ENCODE assay signal across 1 cellular context in the genomic region with DNA sequence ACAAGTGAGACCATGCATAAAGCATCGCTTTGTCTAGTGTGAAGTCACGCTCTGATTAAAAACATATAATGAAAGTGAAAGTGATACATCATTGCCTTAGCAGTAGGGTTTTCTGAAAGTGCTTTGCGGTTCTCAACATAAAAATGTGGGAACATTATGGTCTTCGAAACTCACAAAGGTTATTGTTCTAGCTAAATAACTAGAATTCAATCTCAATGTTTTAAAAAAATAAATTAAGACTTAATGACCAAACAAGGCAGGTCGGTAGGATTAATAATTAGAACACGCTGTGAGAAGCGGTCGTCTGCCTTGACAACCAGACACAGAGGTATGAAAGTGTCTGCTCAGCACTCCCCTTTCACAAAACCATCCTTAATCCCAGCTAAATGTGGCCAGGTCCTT.
TF ChIP-seq lines count a peak whose summit lies in the region.

No MANE protein-coding gene starts in this region.

TF ChIP-seq in GM12878, 131 proteins besides CTCF, POLR2A, EP300 and RAD21 (continued from another document):
- 0 out of 2 replicates have a peak, but pooled peaks have one; percentile 18 for TF ChIP-seq RAD51 (IDR thresholded peaks at IDR 0.05)
- no peak for TF ChIP-seq SMC3 (IDR thresholded peaks at IDR 0.05; ENCODE audit: borderline replicate concordance, low read length)
- no peak for TF ChIP-seq NFYA (IDR thresholded peaks at IDR 0.05; ENCODE audit: borderline replicate concordance, low read depth, low read length)
- no peak for TF ChIP-seq STAT1 (conservative IDR thresholded peaks at IDR 0.05)
- TF ChIP-seq, protein P1, sequence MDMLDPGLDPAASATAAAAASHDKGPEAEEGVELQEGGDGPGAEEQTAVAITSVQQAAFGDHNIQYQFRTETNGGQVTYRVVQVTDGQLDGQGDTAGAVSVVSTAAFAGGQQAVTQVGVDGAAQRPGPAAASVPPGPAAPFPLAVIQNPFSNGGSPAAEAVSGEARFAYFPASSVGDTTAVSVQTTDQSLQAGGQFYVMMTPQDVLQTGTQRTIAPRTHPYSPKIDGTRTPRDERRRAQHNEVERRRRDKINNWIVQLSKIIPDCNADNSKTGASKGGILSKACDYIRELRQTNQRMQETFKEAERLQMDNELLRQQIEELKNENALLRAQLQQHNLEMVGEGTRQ (IDR thresholded peaks at IDR 0.05; ENCODE audit: borderline replicate concordance, low read depth, low read length) = no peak
- TF ChIP-seq, protein P2, sequence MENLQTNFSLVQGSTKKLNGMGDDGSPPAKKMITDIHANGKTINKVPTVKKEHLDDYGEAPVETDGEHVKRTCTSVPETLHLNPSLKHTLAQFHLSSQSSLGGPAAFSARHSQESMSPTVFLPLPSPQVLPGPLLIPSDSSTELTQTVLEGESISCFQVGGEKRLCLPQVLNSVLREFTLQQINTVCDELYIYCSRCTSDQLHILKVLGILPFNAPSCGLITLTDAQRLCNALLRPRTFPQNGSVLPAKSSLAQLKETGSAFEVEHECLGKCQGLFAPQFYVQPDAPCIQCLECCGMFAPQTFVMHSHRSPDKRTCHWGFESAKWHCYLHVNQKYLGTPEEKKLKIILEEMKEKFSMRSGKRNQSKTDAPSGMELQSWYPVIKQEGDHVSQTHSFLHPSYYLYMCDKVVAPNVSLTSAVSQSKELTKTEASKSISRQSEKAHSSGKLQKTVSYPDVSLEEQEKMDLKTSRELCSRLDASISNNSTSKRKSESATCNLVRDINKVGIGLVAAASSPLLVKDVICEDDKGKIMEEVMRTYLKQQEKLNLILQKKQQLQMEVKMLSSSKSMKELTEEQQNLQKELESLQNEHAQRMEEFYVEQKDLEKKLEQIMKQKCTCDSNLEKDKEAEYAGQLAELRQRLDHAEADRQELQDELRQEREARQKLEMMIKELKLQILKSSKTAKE (IDR thresholded peaks at IDR 0.05; ENCODE audit: low read depth, poor library complexity, severe bottlenecking) = peak; percentile 74
- TF ChIP-seq SIX5 (IDR thresholded peaks at IDR 0.05; ENCODE audit: low read depth, low read length, severe bottlenecking) = no peak
- 0 out of 3 replicates have a peak, but pooled peaks have one; percentile 36 for TF ChIP-seq POU2F2 (IDR thresholded peaks at IDR 0.05; ENCODE audit: borderline replicate concordance, low read depth, low read length)
- TF ChIP-seq MXI1 (IDR thresholded peaks at IDR 0.05; ENCODE audit: low read depth, low read length) = peak; percentile 54; the same call in 1 of the 2 replicates
- TF ChIP-seq BMI1 (IDR thresholded peaks at IDR 0.05; ENCODE audit: borderline replicate concordance) = no peak
- no peak for TF ChIP-seq FOS (IDR thresholded peaks at IDR 0.05; ENCODE audit: borderline replicate concordance, extremely low read depth, insufficient read length)
- TF ChIP-seq, protein P3, sequence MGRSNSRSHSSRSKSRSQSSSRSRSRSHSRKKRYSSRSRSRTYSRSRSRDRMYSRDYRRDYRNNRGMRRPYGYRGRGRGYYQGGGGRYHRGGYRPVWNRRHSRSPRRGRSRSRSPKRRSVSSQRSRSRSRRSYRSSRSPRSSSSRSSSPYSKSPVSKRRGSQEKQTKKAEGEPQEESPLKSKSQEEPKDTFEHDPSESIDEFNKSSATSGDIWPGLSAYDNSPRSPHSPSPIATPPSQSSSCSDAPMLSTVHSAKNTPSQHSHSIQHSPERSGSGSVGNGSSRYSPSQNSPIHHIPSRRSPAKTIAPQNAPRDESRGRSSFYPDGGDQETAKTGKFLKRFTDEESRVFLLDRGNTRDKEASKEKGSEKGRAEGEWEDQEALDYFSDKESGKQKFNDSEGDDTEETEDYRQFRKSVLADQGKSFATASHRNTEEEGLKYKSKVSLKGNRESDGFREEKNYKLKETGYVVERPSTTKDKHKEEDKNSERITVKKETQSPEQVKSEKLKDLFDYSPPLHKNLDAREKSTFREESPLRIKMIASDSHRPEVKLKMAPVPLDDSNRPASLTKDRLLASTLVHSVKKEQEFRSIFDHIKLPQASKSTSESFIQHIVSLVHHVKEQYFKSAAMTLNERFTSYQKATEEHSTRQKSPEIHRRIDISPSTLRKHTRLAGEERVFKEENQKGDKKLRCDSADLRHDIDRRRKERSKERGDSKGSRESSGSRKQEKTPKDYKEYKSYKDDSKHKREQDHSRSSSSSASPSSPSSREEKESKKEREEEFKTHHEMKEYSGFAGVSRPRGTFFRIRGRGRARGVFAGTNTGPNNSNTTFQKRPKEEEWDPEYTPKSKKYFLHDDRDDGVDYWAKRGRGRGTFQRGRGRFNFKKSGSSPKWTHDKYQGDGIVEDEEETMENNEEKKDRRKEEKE (IDR thresholded peaks at IDR 0.05) = no peak
- no peak for TF ChIP-seq ESRRA (IDR thresholded peaks at IDR 0.05; ENCODE audit: low read length)
- peak; percentile 80 for TF ChIP-seq ATF7 (IDR thresholded peaks at IDR 0.05; ENCODE audit: low read depth)
- TF ChIP-seq MEF2B (IDR thresholded peaks at IDR 0.05; ENCODE audit: partially characterized antibody, poor library complexity, severe bottlenecking) = peak; percentile 25
- no peak for TF ChIP-seq TAF1 (IDR thresholded peaks at IDR 0.05; ENCODE audit: borderline replicate concordance, low read depth, low read length)
- no peak for TF ChIP-seq CEBPB (IDR thresholded peaks at IDR 0.05; ENCODE audit: borderline replicate concordance in 1 of 2, low read depth in 2 of 2, low read length in 2 of 2)
- no peak for TF ChIP-seq TARDBP (IDR thresholded peaks at IDR 0.05; ENCODE audit: borderline replicate concordance)
